ENCODE assay signal across 18 cellular contexts in the genomic region with DNA sequence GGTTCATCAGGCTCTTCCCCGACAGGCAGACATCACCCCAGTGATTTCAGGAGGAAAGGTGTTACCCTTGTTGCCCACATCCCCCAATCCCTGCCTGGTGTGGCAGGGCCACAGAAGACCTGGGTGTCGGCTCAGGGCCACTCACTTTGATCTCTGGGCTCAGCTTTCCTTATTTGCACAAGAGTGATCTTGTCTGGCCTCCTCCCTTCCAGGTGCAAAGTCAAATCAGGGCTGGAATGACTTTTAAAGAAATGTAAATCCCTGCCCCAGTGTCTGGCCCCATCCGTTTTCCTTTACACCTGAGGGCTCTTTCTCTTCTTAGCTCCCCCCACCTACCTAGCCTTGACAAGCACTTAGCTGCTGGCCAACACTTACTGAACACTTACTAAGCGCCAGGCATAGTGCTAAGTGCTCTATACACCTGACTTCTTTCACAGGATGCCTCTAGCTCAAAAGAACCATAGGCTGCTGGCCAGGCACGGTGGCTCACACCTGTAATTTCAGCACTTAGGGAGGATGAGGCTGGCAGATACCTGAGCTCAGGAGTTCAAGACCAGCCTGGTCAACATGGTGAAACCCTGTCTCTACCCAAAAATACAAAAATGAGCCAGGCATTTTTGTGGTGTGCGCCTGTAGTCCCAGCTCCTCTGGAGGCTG. TPM values are rescaled to one million over a fixed set of nuclear protein-coding genes. Genes with fewer than 3 reads are reported as not detected.
DNase-seq lines count a peak whose midpoint lies in the region; ATAC-seq and TF ChIP-seq lines count a peak whose summit lies in the region.
"Had no signal": no experiment of that assay in that cellular context is flagged by ENCODE, and none has a peak within 500 bp of the region (broad histone marks: within the 10 kb centered on the region; RNA-seq: fewer than 3 reads in every experiment).

No MANE protein-coding gene starts in this region.

- H2BK15ac ChIP-seq in neuronal stem cell (ENCODE audit: low read length): no peak overlapping the region

- H3K4me1 ChIP-seq in GM23338 (ENCODE audit: insufficient read depth) (peaks cover 46% of the 10 kb centered on the region), iPS-18a (ENCODE audit: control insufficient read depth, low read depth, low read length) (peaks cover 27% of the 10 kb centered on the region), neuronal stem cell (ENCODE audit: control insufficient read depth in 2 of 2, insufficient read depth in 1 of 2, low read depth in 1 of 2, low read length in 2 of 2) (peaks cover 0 to 17% of the 10 kb centered on the region in 2 donors)
- H3K4me1 ChIP-seq: BLaER1 treated with 17β-estradiol and CSF1 and Interleukin-3, amounts not matched to agents 10 nM and 100 nM had no signal

- no peak overlapping the region for H2BK12ac ChIP-seq in neuronal stem cell (ENCODE audit: low read length)

- H3K9me2 ChIP-seq in GM23338 (ENCODE audit: insufficient read depth): no peaks in the 10 kb centered on the region

- no peak overlapping the region for H2BK5ac ChIP-seq in neuronal stem cell (ENCODE audit: low read length)

- H3K9me3 Mint-ChIP-seq in GM23338: no peaks in the 10 kb centered on the region; the same call in 2 of the 3 replicates
- H3K9me3 Mint-ChIP-seq in activated T-helper 17 cell treated with anti-CD3 and anti-CD28 coated beads, Interleukin-2, amount 50 U/mL, for 72 hours: no peaks in the 10 kb centered on the region

- no peak overlapping the region for H2AFZ ChIP-seq in GM23338
- H2AFZ ChIP-seq in neuronal stem cell (ENCODE audit: low read length): no peak overlapping the region
- H2AFZ ChIP-seq: parathyroid adenoma had no signal

- H3K18ac ChIP-seq in neuronal stem cell (ENCODE audit: low read length): no peak overlapping the region

- no peak overlapping the region for H4K8ac ChIP-seq in neuronal stem cell (ENCODE audit: low read depth, low read length)

- TF ChIP-seq CTCF in GM23338 (conservative IDR thresholded peaks at IDR 0.05; ENCODE audit: low read depth in 2 of 2): no peak

- H2BK120ac ChIP-seq in neuronal stem cell (ENCODE audit: low read depth, low read length): no peak overlapping the region

- no peak overlapping the region for H3K14ac ChIP-seq in neuronal stem cell (ENCODE audit: low read length)

- H3K9ac ChIP-seq in iPS-18a (ENCODE audit: low read length): no peak overlapping the region
- H3K9ac ChIP-seq in neuronal stem cell (ENCODE audit: low read depth, low read length, poor library complexity): no peak overlapping the region
- H3K9ac ChIP-seq: BLaER1 treated with 17β-estradiol and CSF1 and Interleukin-3, amounts not matched to agents 10 nM and 100 nM; parathyroid adenoma had no signal

- peaks cover 8% of the 10 kb centered on the region; the same call in 1 of the 3 replicates for H3K36me3 Mint-ChIP-seq in GM23338 (ENCODE audit: low read depth)
- H3K36me3 Mint-ChIP-seq in activated T-helper 17 cell treated with anti-CD3 and anti-CD28 coated beads, Interleukin-2, amount 50 U/mL, for 72 hours (ENCODE audit: low read depth): no peaks in the 10 kb centered on the region

- H3K4me2 ChIP-seq in GM23338 (peak overlapping the region; percentile 96), neuronal stem cell (ENCODE audit: insufficient read depth, low read length, poor library complexity, severe bottlenecking) (no peak overlapping the region)
- H3K4me2 ChIP-seq: BLaER1 treated with 17β-estradiol and CSF1 and Interleukin-3, amounts not matched to agents 10 nM and 100 nM had no signal

- no peak overlapping the region for H3K4ac ChIP-seq in neuronal stem cell (ENCODE audit: low read length)

- H3K27me3 ChIP-seq in GM23338 (ENCODE audit: insufficient read depth) (peaks cover 22% of the 10 kb centered on the region), iPS-18a (ENCODE audit: control insufficient read depth, insufficient read depth, low read length) (peaks cover 59% of the 10 kb centered on the region), neuronal stem cell (ENCODE audit: control insufficient read depth in 3 of 3, insufficient read depth in 3 of 3, low read depth in 1 of 3, low read length in 3 of 3) (peaks cover 18 to 69% (median 48%) of the 10 kb centered on the region in 3 experiments)

- ATAC-seq in GM23338: peak; percentile 65
- no peak for ATAC-seq in activated T-helper 17 cell treated with anti-CD3 and anti-CD28 coated beads, Interleukin-2, amount 50 U/mL, for 72 hours (replicated peaks)
- ATAC-seq in HG03354 (IDR thresholded peaks at IDR 0.05; ENCODE audit: poor library complexity, severe bottlenecking, unreplicated experiment): no peak
- ATAC-seq in HG02588 (IDR thresholded peaks at IDR 0.05; ENCODE audit: unreplicated experiment): no peak
- no peak for ATAC-seq in HG03521 (IDR thresholded peaks at IDR 0.05; ENCODE audit: unreplicated experiment)
- ATAC-seq: SK-N-SH treated with all-trans-retinoic acid at 6 μM for 48 hours; stimulated activated naive CD8-positive, alpha-beta T cell treated with anti-CD3 and anti-CD28 coated beads, Interleukin-15, Interleukin-2, amounts not matched to agents 100 U/mL and 50 U/mL, for 24 hours had no signal

- no peak overlapping the region for H4K91ac ChIP-seq in neuronal stem cell (ENCODE audit: low read depth, low read length, poor library complexity)

- peaks cover 48% of the 10 kb centered on the region for H3K27me3 Mint-ChIP-seq in GM23338 (ENCODE audit: insufficient read depth, low read depth, poor library complexity)
- peaks cover 22% of the 10 kb centered on the region for H3K27me3 Mint-ChIP-seq in activated T-helper 17 cell treated with anti-CD3 and anti-CD28 coated beads, Interleukin-2, amount 50 U/mL, for 72 hours

- H3K23ac ChIP-seq in neuronal stem cell (ENCODE audit: low read depth, low read length, poor library complexity): peak overlapping the region; percentile 6

- H3K79me1 ChIP-seq in neuronal stem cell (ENCODE audit: low read depth, low read length): no peaks in the 10 kb centered on the region

- peak overlapping the region; percentile 89 for H3K27ac ChIP-seq in GM23338 (ENCODE audit: low read depth)
- H3K27ac ChIP-seq in iPS-18a (ENCODE audit: low read length): no peak overlapping the region
- H3K27ac ChIP-seq in neuronal stem cell (replicated peaks; ENCODE audit: low read length): no peak overlapping the region
- H3K27ac ChIP-seq: BLaER1 treated with 17β-estradiol and CSF1 and Interleukin-3, amounts not matched to agents 10 nM and 100 nM; dorsolateral prefrontal cortex; parathyroid adenoma; spleen; uterus had no signal

- peaks cover 32% of the 10 kb centered on the region for H3K79me2 ChIP-seq in GM23338 (replicated peaks; ENCODE audit: insufficient read depth)
- H3K79me2 ChIP-seq: parathyroid adenoma had no signal

- H3K4me1 Mint-ChIP-seq in GM23338: peaks cover 50% of the 10 kb centered on the region
- H3K4me1 Mint-ChIP-seq in activated T-helper 17 cell treated with anti-CD3 and anti-CD28 coated beads, Interleukin-2, amount 50 U/mL, for 72 hours: peaks cover 5% of the 10 kb centered on the region

- peaks cover 10% of the 10 kb centered on the region; the same call in 1 of the 2 replicates for H4K20me1 ChIP-seq in GM23338 (replicated peaks; ENCODE audit: insufficient read depth)

- no peak overlapping the region for H2AK5ac ChIP-seq in neuronal stem cell (ENCODE audit: low read depth, low read length)

- H3K9me3 ChIP-seq in iPS-18a (ENCODE audit: control insufficient read depth, low read depth, low read length) (no peaks in the 10 kb centered on the region), neuronal stem cell (replicated peaks in 1 of 2; ENCODE audit: control insufficient read depth in 2 of 2, insufficient read depth in 1 of 2, low read depth in 1 of 2, low read length in 2 of 2) (peaks cover 0 to 4% of the 10 kb centered on the region in 2 donors)
- H3K9me3 ChIP-seq: spleen, uterus had no signal

- H3K27ac Mint-ChIP-seq in GM23338: no peak overlapping the region
- H3K27ac Mint-ChIP-seq in activated T-helper 17 cell treated with anti-CD3 and anti-CD28 coated beads, Interleukin-2, amount 50 U/mL, for 72 hours: no peak overlapping the region

- DNase-seq in GM23338 (ENCODE audit: low spot score): peak; percentile 96
- DNase-seq in neuronal stem cell (ENCODE audit: low spot score): no peak
- DNase-seq: activated effector memory CD4-positive, alpha-beta T cell treated with Interleukin-2 at 50 U/mL for 16 hours; NCI-H1694; NCI-H524; spleen; stimulated activated naive CD8-positive, alpha-beta T cell treated with anti-CD3 and anti-CD28 coated beads, Interleukin-15, Interleukin-2, amounts not matched to agents 100 U/mL and 50 U/mL, for 24 hours; uterus had no signal

- no peaks in the 10 kb centered on the region for H3K36me3 ChIP-seq in GM23338 (ENCODE audit: insufficient read depth)
- no peaks in the 10 kb centered on the region for H3K36me3 ChIP-seq in iPS-18a (ENCODE audit: control insufficient read depth, low read depth, low read length)
- no peaks in the 10 kb centered on the region for H3K36me3 ChIP-seq in neuronal stem cell (replicated peaks in 1 of 2; ENCODE audit: control insufficient read depth in 2 of 2, insufficient read depth in 2 of 2, low read length in 2 of 2)
- H3K36me3 ChIP-seq: BLaER1 treated with 17β-estradiol and CSF1 and Interleukin-3, amounts not matched to agents 10 nM and 100 nM; spleen; uterus had no signal

- no CpG with 5 or more reads among the region's 6 CpGs for WGBS in neuronal stem cell (ENCODE audit: extremely low coverage in 2 of 2, insufficient read length in 2 of 2, insufficient replicate concordance in 1 of 2), 2 donors

- H3K4me3 Mint-ChIP-seq in GM23338: peak overlapping the region; percentile 69
- H3K4me3 Mint-ChIP-seq in activated T-helper 17 cell treated with anti-CD3 and anti-CD28 coated beads, Interleukin-2, amount 50 U/mL, for 72 hours: peak overlapping the region; percentile 66

- H3K4me3 ChIP-seq in GM23338: peak overlapping the region; percentile 78
- H3K4me3 ChIP-seq in iPS-18a (ENCODE audit: low read length): peak overlapping the region; percentile 68
- no peak overlapping the region for H3K4me3 ChIP-seq in neuronal stem cell (ENCODE audit: low read length in 2 of 2)
- H3K4me3 ChIP-seq: uterus had no signal

- peaks cover 26% of the 10 kb centered on the region for H3F3A ChIP-seq in GM23338 (replicated peaks; ENCODE audit: low read depth)

RNA-seq across cellular contexts. Expression of a gene that starts 1.0 kb away (rescaled TPM):
- total RNA-seq in GM23338 (2014; rRNA removed; shearing (Covaris generic)): 28.4 and 29.9 TPM in 2 replicates
- 11.2 and 12.0 TPM in 2 replicates for polyA plus RNA-seq in GM23338 (2016; fragmentation: Nextera tagmentation; extraction: Ambion mirVana)
- total RNA-seq in activated T-helper 17 cell treated with anti-CD3 and anti-CD28 coated beads, Interleukin-2, amount 50 U/mL, for 72 hours: not detected
- not detected for polyA plus RNA-seq in neuronal stem cell (2013, experiment 1 of 2)
- polyA plus RNA-seq in neuronal stem cell (2013, experiment 2 of 2): not detected
- total RNA-seq: astrocyte, spleen, uterus had no signal
- polyA plus RNA-seq: spleen had no signal

RNA-seq across cellular contexts. Expression of a gene that starts 36.1 kb away (rescaled TPM):
- 48.7 and 58.2 TPM in 2 replicates for total RNA-seq in GM23338 (2014; rRNA removed; shearing (Covaris generic))
- 11.1 and 11.9 TPM in 2 replicates for polyA plus RNA-seq in GM23338 (2016; fragmentation: Nextera tagmentation; extraction: Ambion mirVana)
- 1 to 10 TPM in 1 of 2 donors, under 1 TPM in 1; 0.17 to 1.4 TPM for total RNA-seq in activated T-helper 17 cell treated with anti-CD3 and anti-CD28 coated beads, Interleukin-2, amount 50 U/mL, for 72 hours
- 8.1 TPM for polyA plus RNA-seq in neuronal stem cell (2013, experiment 1 of 2)
- 8.1 TPM for polyA plus RNA-seq in neuronal stem cell (2013, experiment 2 of 2)

RNA-seq across cellular contexts. Expression of a gene that starts 38.5 kb away (rescaled TPM):
- 131 and 138 TPM in 2 replicates for total RNA-seq in GM23338 (2014; rRNA removed; shearing (Covaris generic))
- polyA plus RNA-seq in GM23338 (2016; fragmentation: Nextera tagmentation; extraction: Ambion mirVana): 40.5 and 42.0 TPM in 2 replicates
- 10 to 100 TPM; 16.1 to 29.0 TPM for total RNA-seq in activated T-helper 17 cell treated with anti-CD3 and anti-CD28 coated beads, Interleukin-2, amount 50 U/mL, for 72 hours
- 120 TPM for polyA plus RNA-seq in neuronal stem cell (2013, experiment 1 of 2)
- 124 TPM for polyA plus RNA-seq in neuronal stem cell (2013, experiment 2 of 2)

Comparison
In these comparisons a context has a peak if more than half of its experiments do, and no peak if none do; other contexts are left out.
1. H3K4me3 ChIP-seq: peak in GM23338 (single experiment) and iPS-18a (single experiment); none in neuronal stem cell (0 of 2).
2. RNA of a gene that starts 1.0 kb away (total RNA-seq): 28.4 to 29.9 TPM in GM23338; not detected in activated T-helper 17 cell treated with anti-CD3 and anti-CD28 coated beads, Interleukin-2, amount 50 U/mL, for 72 hours; every median in the first group is over 10 times any median in the second.
3. RNA of a gene that starts 36.1 kb away (total RNA-seq): 48.7 to 58.2 TPM in GM23338; 0.17 to 1.4 TPM in activated T-helper 17 cell treated with anti-CD3 and anti-CD28 coated beads, Interleukin-2, amount 50 U/mL, for 72 hours; every median in the first group is over 10 times any median in the second.